In the genomic region with DNA sequence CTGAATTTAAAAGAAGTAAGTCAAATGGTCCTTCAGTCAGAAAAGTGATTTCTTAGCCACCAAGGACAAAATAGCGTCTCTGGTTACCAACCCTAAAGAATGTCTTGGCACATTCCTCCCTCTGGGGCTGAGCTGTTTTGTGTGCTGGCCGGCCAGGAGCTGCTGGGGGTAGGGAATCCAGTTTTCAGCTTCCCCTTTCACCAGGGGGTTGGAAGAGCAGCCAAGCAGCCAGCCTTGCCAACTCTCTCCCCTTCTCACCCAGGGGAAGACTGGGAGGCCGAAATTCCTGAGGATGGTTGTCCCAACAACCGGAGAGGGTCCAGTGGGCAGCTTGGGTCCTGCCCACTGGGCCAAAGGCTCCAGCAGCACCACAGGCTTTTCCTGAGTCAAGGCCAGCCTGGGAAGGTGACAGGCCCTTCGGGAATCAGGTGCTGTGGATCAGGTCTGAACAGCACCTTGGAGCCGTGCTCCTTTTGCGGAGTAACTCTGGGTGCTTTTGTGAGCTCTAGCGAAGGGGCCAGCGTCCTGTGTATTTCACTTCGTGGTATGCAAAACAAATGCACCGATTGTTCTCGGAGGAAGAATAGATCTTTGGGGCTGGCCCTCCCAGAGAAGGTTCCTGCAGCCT, we compare ENCODE assay signal across 8 cellular contexts. TPM values are rescaled to one million over a fixed set of nuclear protein-coding genes. Genes with fewer than 3 reads are reported as not detected.
DNase-seq lines count a peak whose midpoint lies in the region; ATAC-seq, FAIRE-seq and TF ChIP-seq lines count a peak whose summit lies in the region.

No MANE protein-coding gene starts in this region.

- CTCF ChIA-PET in A549 (lab: Yijun Ruan, JAX) (interaction anchor here (0.6 to 8.6 kb wide), 25 partner anchors 16 to 254 kb away, joined by 3 to 256 read pairs (median 4); no protein-coding TSS in a partner anchor), HepG2 (lab: Yijun Ruan, JAX; ENCODE audit: low intra/inter-chr PET ratio, low total read pairs) (interaction anchor here (1.3 kb wide), 1 partner anchor 67 kb away, joined by 3 read pairs; no protein-coding TSS in a partner anchor)

- H3K27me3 ChIP-seq in HepG2 (ENCODE audit: control insufficient read depth in 1 of 2, insufficient read depth in 2 of 2, low read length in 2 of 2) = no peaks in the 10 kb centered on the region
- H3K27me3 ChIP-seq in transverse colon = peaks cover 31% of the 10 kb centered on the region

- H3K4me2 ChIP-seq in A549 (peak overlapping the region; percentile 96), HepG2 (ENCODE audit: low read depth, low read length) (0 out of 2 replicates have a peak overlapping the region, but pooled peaks have one; percentile 8)

- H3K36me3 ChIP-seq in HepG2 (replicated peaks in 1 of 2; ENCODE audit: control insufficient read depth in 1 of 2, insufficient read depth in 2 of 2, low read length in 2 of 2) (peaks cover 0 to 2% of the 10 kb centered on the region in 2 experiments; a peak in 1 of 5 replicates), transverse colon (no peaks in the 10 kb centered on the region)

- intact Hi-C loops in HepG2 (cut with micrococcal nuclease; ENCODE audit: unreplicated experiment) = no loop called here
- intact Hi-C loops in transverse colon (cut with DNase I; ENCODE audit: low total_unique reads) = no loop called here
- intact Hi-C loops in sciatic nerve (cut with DNase I) = no loop called here

- 54% methylated on average over 12 of the region's 12 CpGs for WGBS in A549 (ENCODE audit: missing lambda C conversion rate)
- WGBS in HepG2 (ENCODE audit: low lambda C conversion rate) = 69% methylated on average over 5 of the region's 12 CpGs
- 63 to 78% methylated on average over 2 to 12 of the region's 12 CpGs for WGBS in transverse colon (ENCODE audit: low coverage in 1 of 2), 2 donors

- no TSS peak for BruUV-seq in HepG2 (replicated peaks; lab: Mats Ljungman, UMichigan)

- TF ChIP-seq EP300 in A549 (IDR thresholded peaks at IDR 0.05) (no peak), HepG2 (IDR thresholded peaks at IDR 0.05; ENCODE audit: low read depth in 2 of 2, low read length in 2 of 2) (no peak), HepG2 (CRISPR knock-in tag; IDR thresholded peaks at IDR 0.05; ENCODE audit: borderline replicate concordance) (no peak), transverse colon (IDR thresholded peaks at IDR 0.05; ENCODE audit: low read depth) (no peak)

- peaks cover 27% of the 10 kb centered on the region for H3K4me1 Mint-ChIP-seq in chondrocyte (ENCODE audit: low read depth)

- no peaks in the 10 kb centered on the region for H3K9me3 Mint-ChIP-seq in chondrocyte (ENCODE audit: low read depth)

- in situ Hi-C loops in HepG2 (cut with HindIII; ENCODE audit: extremely low pct_ligation_motif_present, low pct_unique_long_range_greater_than_20kb) (no loop called here), transverse colon (cut with MboI; ENCODE audit: low pct_ligation_motif_present in 1 of 4, low pct_unique_long_range_greater_than_20kb in 1 of 4, low sequenced_read_pairs in 3 of 4) (loop anchor here in 1 of 4 donors (25.0 kb wide), 1 partner anchor 367 kb away; no protein-coding TSS in a partner anchor)

- no peaks in the 10 kb centered on the region for H3K36me3 Mint-ChIP-seq in chondrocyte (ENCODE audit: low read depth)

- H3K27ac ChIP-seq in A549 = peak overlapping the region; percentile 97
- no peak overlapping the region for H3K27ac ChIP-seq in HepG2 (ENCODE audit: extremely low read length, insufficient read depth, low read length)
- no peak overlapping the region for H3K27ac ChIP-seq in transverse colon

- TF ChIP-seq RAD21 in A549 (conservative IDR thresholded peaks at IDR 0.05 in 1 of 2, IDR thresholded peaks at IDR 0.05 in 1 of 2) (peak in 1 of 2 experiments; percentile 33; a peak in 4 of 5 replicates), HepG2 (CRISPR knock-in tag; IDR thresholded peaks at IDR 0.05) (no peak)

- no peaks in the 10 kb centered on the region for H3K27me3 Mint-ChIP-seq in chondrocyte (ENCODE audit: low read depth)

- DNase-seq in A549 (ENCODE audit: low read depth in 1 of 2, low spot score in 1 of 2) (peak; percentile 68 to 90), HuH-7.5 (ENCODE audit: low spot score) (peak; percentile 69), chondrocyte (ENCODE audit: low spot score) (peak; percentile 56), HepG2 (ENCODE audit: low spot score) (no peak), NCI-H2171 (lab: John Stamatoyannopoulos, UW) (no peak), transverse colon (no peak), sciatic nerve (ENCODE audit: low spot score) (no peak)
- no peak for DNase-seq in activated CD4-positive, alpha-beta T cell treated with anti-CD3 and anti-CD28 coated beads for 48 hours

- H3K9me3 ChIP-seq in A549 = no peaks in the 10 kb centered on the region
- no peaks in the 10 kb centered on the region for H3K9me3 ChIP-seq in HepG2 (ENCODE audit: low read length)
- H3K9me3 ChIP-seq in transverse colon = no peaks in the 10 kb centered on the region

- TF ChIP-seq POLR2A in A549 (IDR thresholded peaks at IDR 0.05; ENCODE audit: low read length) = no peak
- TF ChIP-seq POLR2A in HepG2 (IDR thresholded peaks at IDR 0.05; ENCODE audit: insufficient read depth in 1 of 2, low read depth in 2 of 2, low read length in 2 of 2) = no peak
- no peak for TF ChIP-seq POLR2A in transverse colon (IDR thresholded peaks at IDR 0.05)

- POLR2A ChIA-PET in A549 (lab: Yijun Ruan, JAX) (interaction anchor here (0.7 kb wide), 2 partner anchors 70 to 77 kb away, joined by 4 to 5 read pairs; no protein-coding TSS in a partner anchor), HepG2 (lab: Yijun Ruan, JAX) (interaction anchor here (1.4 to 2.9 kb wide), 2 partner anchors 10 to 21 kb away, joined by 4 to 23 read pairs; no protein-coding TSS in a partner anchor)

- H3K4me1 ChIP-seq in A549 (peaks cover 76% of the 10 kb centered on the region), HepG2 (ENCODE audit: insufficient read depth, low read length) (peaks cover 50% of the 10 kb centered on the region), transverse colon (peaks cover 0 to 19% (median 14%) of the 10 kb centered on the region in 4 donors)

- no peak overlapping the region for H3K4me3 Mint-ChIP-seq in chondrocyte (ENCODE audit: unreplicated experiment)

- H2AFZ ChIP-seq in HepG2 (ENCODE audit: low read length) = no peak overlapping the region

- peak; percentile 25; the same call in 2 of the 3 replicates for TF ChIP-seq CTCF in A549 (IDR thresholded peaks at IDR 0.05)
- peak; percentile 81 for TF ChIP-seq CTCF in chondrocyte (IDR thresholded peaks at IDR 0.05)
- peak; percentile 40 for TF ChIP-seq CTCF in HepG2 (CRISPR knock-in tag; IDR thresholded peaks at IDR 0.05)
- TF ChIP-seq CTCF in transverse colon (IDR thresholded peaks at IDR 0.05) = no peak

- FAIRE-seq in A549 (lab: Jason Lieb, UNC) (peak; percentile 94), HepG2 (lab: Jason Lieb, UNC) (no peak)

- ATAC-seq in A549 = peak; percentile 45 to 71; a peak in 5 of 6 replicates
- peak; percentile 50 for ATAC-seq in HepG2
- no peak for ATAC-seq in sciatic nerve

- H3K9ac ChIP-seq in HepG2 (ENCODE audit: insufficient read depth, low read depth, low read length) = no peak overlapping the region

- H3K4me3 ChIP-seq in A549 (peak overlapping the region; percentile 94), HepG2 (replicated peaks in 1 of 3; ENCODE audit: insufficient read depth in 1 of 3, low read depth in 2 of 3, low read length in 3 of 3) (no peak overlapping the region), transverse colon (no peak overlapping the region)

- H3K27ac Mint-ChIP-seq in chondrocyte (ENCODE audit: unreplicated experiment) = peak overlapping the region; percentile 17

- peaks cover 23% of the 10 kb centered on the region for H3K79me2 ChIP-seq in HepG2 (ENCODE audit: insufficient read depth, low read length)

- H4K20me1 ChIP-seq in HepG2 (ENCODE audit: insufficient read depth, low read length) = no peaks in the 10 kb centered on the region

TF ChIP-seq in A549, 52 proteins besides CTCF, POLR2A, EP300 and RAD21 (continues in another document):
- peak in 1 of 2 experiments; percentile 28; a peak in 1 of 5 replicates for TF ChIP-seq JUN (IDR thresholded peaks at IDR 0.05)

TF ChIP-seq in HepG2, 621 proteins besides CTCF, POLR2A, EP300 and RAD21 (continues in another document):
- TF ChIP-seq, protein P1, sequence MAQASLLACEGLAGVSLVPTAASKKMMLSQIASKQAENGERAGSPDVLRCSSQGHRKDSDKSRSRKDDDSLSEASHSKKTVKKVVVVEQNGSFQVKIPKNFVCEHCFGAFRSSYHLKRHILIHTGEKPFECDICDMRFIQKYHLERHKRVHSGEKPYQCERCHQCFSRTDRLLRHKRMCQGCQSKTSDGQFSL (CRISPR knock-in tag; IDR thresholded peaks at IDR 0.05) = no peak

RNA-seq across cellular contexts. Expression of a gene that starts 4.2 kb away (rescaled TPM):
- polyA plus RNA-seq in A549 (2011; rRNA removed) (75.0 and 98.1 TPM in 2 replicates), A549 (2017; fragmentation: RNase III; extraction: RNeasy Plus Mini Kit Qiagen cat#74134 plus additional on column Dnase treatment) (88.5 to 113 TPM (median 92.2 TPM) in 3 replicates), HepG2 (2011; rRNA removed) (8.3 and 9.3 TPM in 2 replicates)
- polyA plus RNA-seq in A549 (2012; cell fraction: cytosol; rRNA removed) = 52.9 and 53.5 TPM in 2 replicates
- 45.0 and 53.1 TPM in 2 replicates for polyA plus RNA-seq in A549 (2012; cell fraction: nucleus; rRNA removed)
- 107 and 125 TPM in 2 replicates for polyA minus RNA-seq in A549 (2011; rRNA and poly(A)+ RNA removed)
- total RNA-seq in chondrocyte (2.1 to 4.9 TPM (median 2.1 TPM) in 3 replicates), HepG2 (2016; rRNA removed; fragmentation: Illumina TruSeq; extraction: Trizol) (17.3 and 17.9 TPM in 2 replicates), transverse colon (10 to 100 TPM; 10.1 to 34.8 (median 16.8) TPM), sciatic nerve (2.1 TPM)
- 3.2 and 4.1 TPM in 2 replicates for total RNA-seq in HepG2 (2016; cell fraction: cytosol; rRNA removed; fragmentation: Illumina TruSeq; extraction: Trizol; ENCODE audit: low read depth)
- total RNA-seq in HepG2 (2016; cell fraction: insoluble cytoplasmic fraction; rRNA removed; fragmentation: Illumina TruSeq; extraction: Trizol) = 16.2 and 18.5 TPM in 2 replicates
- total RNA-seq in HepG2 (2016; cell fraction: membrane; rRNA removed; fragmentation: Illumina TruSeq; extraction: Trizol) = 11.3 and 13.4 TPM in 2 replicates
- 11.5 and 19.6 TPM in 2 replicates for total RNA-seq in HepG2 (2016; cell fraction: nucleus; rRNA removed; fragmentation: Illumina TruSeq; extraction: Trizol)
- polyA plus RNA-seq in HepG2 (2011; cell fraction: cytosol; rRNA removed) = 5.7 and 5.8 TPM in 2 replicates
- 9.7 and 10.0 TPM in 2 replicates for polyA plus RNA-seq in HepG2 (2011; cell fraction: nucleus; rRNA removed)
- polyA plus RNA-seq in HepG2 (2012) = 8.6 and 11.5 TPM in 2 replicates
- polyA plus RNA-seq in HepG2 (2016; cell fraction: cytosol; fragmentation: Illumina TruSeq; extraction: Trizol; ENCODE audit: low read depth) = 1.6 and 2.5 TPM in 2 replicates
- polyA plus RNA-seq in HepG2 (2016; cell fraction: insoluble cytoplasmic fraction; fragmentation: Illumina TruSeq; extraction: Trizol; ENCODE audit: low read depth) = 16.5 and 17.8 TPM in 2 replicates
- 7.0 and 8.7 TPM in 2 replicates for polyA plus RNA-seq in HepG2 (2016; cell fraction: membrane; fragmentation: Illumina TruSeq; extraction: Trizol; ENCODE audit: low read depth)
- polyA plus RNA-seq in HepG2 (2016; cell fraction: nucleus; fragmentation: Illumina TruSeq; extraction: Trizol; ENCODE audit: insufficient read depth, low read depth) = 16.3 and 18.5 TPM in 2 replicates
- polyA minus RNA-seq in HepG2 (2011; rRNA and poly(A)+ RNA removed; ENCODE audit: low replicate concordance) = 12.6 and 55.5 TPM in 2 replicates
- polyA minus RNA-seq in HepG2 (2011; cell fraction: cytosol; rRNA and poly(A)+ RNA removed) = 6.4 and 7.6 TPM in 2 replicates
- polyA minus RNA-seq in HepG2 (2011; cell fraction: nucleus; rRNA and poly(A)+ RNA removed) = 12.2 and 12.5 TPM in 2 replicates

Comparison
In these comparisons a context has a peak if more than half of its experiments do, and no peak if none do; other contexts are left out.
1. DNase-seq: peak in A549 (2 of 2), HuH-7.5 (single experiment) and chondrocyte (single experiment); none in HepG2 (single experiment), NCI-H2171 (single experiment), transverse colon (single experiment), sciatic nerve (single experiment) and activated CD4-positive, alpha-beta T cell treated with anti-CD3 and anti-CD28 coated beads for 48 hours (single experiment).
2. H3K27ac ChIP-seq: peak in A549 (2 of 2); none in HepG2 (single experiment) and transverse colon (0 of 4).
3. CTCF ChIP-seq: peak in A549 (single experiment), chondrocyte (single experiment) and HepG2 (single experiment); none in transverse colon (0 of 5).